In the genomic region with DNA sequence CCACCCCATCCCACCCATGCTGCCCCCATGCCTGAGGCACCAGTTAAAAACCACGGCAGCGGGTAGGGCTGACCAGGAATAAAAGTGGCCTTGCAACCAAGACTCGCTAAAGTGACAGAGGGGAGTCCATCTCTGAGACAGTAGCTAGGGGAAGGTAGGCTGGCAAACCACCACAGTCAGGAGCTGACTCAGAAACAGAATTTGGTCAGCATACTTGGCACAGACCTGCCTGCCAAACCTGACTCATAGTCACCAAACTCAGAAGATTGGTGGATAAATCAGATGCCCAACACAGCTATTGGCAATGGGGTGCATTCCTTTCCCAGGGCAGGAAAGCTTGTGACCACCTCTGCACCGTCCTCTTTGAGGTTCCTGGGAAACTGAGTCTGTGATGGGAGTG, we compare ENCODE assay signal across 13 cellular contexts.
DNase-seq lines count a peak whose midpoint lies in the region; ATAC-seq, FAIRE-seq and TF ChIP-seq lines count a peak whose summit lies in the region.
"Had no signal": no experiment of that assay in that cellular context is flagged by ENCODE, and none has a peak within 500 bp of the region (broad histone marks: within the 10 kb centered on the region; RNA-seq: fewer than 3 reads in every experiment).

No MANE protein-coding gene starts in this region.

- no peaks in the 10 kb centered on the region for H3K9me3 Mint-ChIP-seq in type B pancreatic cell
- H3K9me3 Mint-ChIP-seq: activated naive CD8-positive, alpha-beta T cell treated with anti-CD3 and anti-CD28 coated beads, Interleukin-2, amount 10 ng/mL, durations not matched to agents 7 days and 5 days had no signal

- FAIRE-seq in RCC 7860 (lab: Jason Lieb, UNC) (peak; percentile 87), urothelium cell line (lab: Jason Lieb, UNC) (no peak)

- no peaks in the 10 kb centered on the region for H3K36me3 Mint-ChIP-seq in type B pancreatic cell
- H3K36me3 Mint-ChIP-seq: activated naive CD8-positive, alpha-beta T cell treated with anti-CD3 and anti-CD28 coated beads, Interleukin-2, amount 10 ng/mL, durations not matched to agents 7 days and 5 days; CD4-positive, CD25-positive, alpha-beta regulatory T cell had no signal

- H3K36me3 ChIP-seq in H7 (replicated peaks; ENCODE audit: control insufficient read depth, insufficient read depth, low read length) = no peaks in the 10 kb centered on the region
- H3K36me3 ChIP-seq: gastroesophageal sphincter had no signal

- peaks cover 3% of the 10 kb centered on the region for H3K27me3 Mint-ChIP-seq in type B pancreatic cell
- H3K27me3 Mint-ChIP-seq: CD4-positive, CD25-positive, alpha-beta regulatory T cell had no signal

- no peak overlapping the region for H3K27ac Mint-ChIP-seq in type B pancreatic cell
- H3K27ac Mint-ChIP-seq: activated naive CD8-positive, alpha-beta T cell treated with anti-CD3 and anti-CD28 coated beads, Interleukin-2, amount 10 ng/mL, durations not matched to agents 7 days and 5 days; CD4-positive, CD25-positive, alpha-beta regulatory T cell; nephron progenitor cell had no signal

- H3K4me3 ChIP-seq in H7 (ENCODE audit: insufficient read depth, low read depth, low read length) = no peak overlapping the region
- H3K4me3 ChIP-seq: gastroesophageal sphincter had no signal

- H3K4me1 Mint-ChIP-seq in type B pancreatic cell (ENCODE audit: unreplicated experiment) = peaks cover 34% of the 10 kb centered on the region
- H3K4me1 Mint-ChIP-seq: CD4-positive, CD25-positive, alpha-beta regulatory T cell had no signal

- no peak for ATAC-seq in HG02571 (IDR thresholded peaks at IDR 0.05; ENCODE audit: unreplicated experiment)
- ATAC-seq: gastroesophageal sphincter had no signal

- peaks cover 4% of the 10 kb centered on the region; the same call in 1 of the 2 replicates for H3K27me3 ChIP-seq in H7 (ENCODE audit: control insufficient read depth, insufficient read depth, low read length)
- H3K27me3 ChIP-seq: gastroesophageal sphincter had no signal

- no peak overlapping the region for H3K4me3 Mint-ChIP-seq in type B pancreatic cell
- H3K4me3 Mint-ChIP-seq: activated naive CD8-positive, alpha-beta T cell treated with anti-CD3 and anti-CD28 coated beads, Interleukin-2, amount 10 ng/mL, durations not matched to agents 7 days and 5 days; CD4-positive, CD25-positive, alpha-beta regulatory T cell; nephron progenitor cell had no signal

- TF ChIP-seq CTCF in type B pancreatic cell (conservative IDR thresholded peaks at IDR 0.05) = no peak

- DNase-seq in stimulated activated CD4-positive, alpha-beta T cell treated with anti-CD3 and anti-CD28 coated beads, Interleukin-1b, Interleukin-23, amount 100 ng/mL, for 48 hours = peak; percentile 33
- DNase-seq in stimulated activated CD4-positive, alpha-beta T cell treated with anti-CD3 and anti-CD28 coated beads, Interleukin-12 subunit alpha, Interleukin-12 subunit beta, amount 100 ng/mL, for 4 hours = no peak
- peak; percentile 55 for DNase-seq in RCC 7860 (ENCODE audit: low spot score)
- DNase-seq in fibroblast of gingiva (ENCODE audit: low read depth) = peak; percentile 50
- peak; percentile 55 for DNase-seq in urothelium cell line (ENCODE audit: low spot score)
- DNase-seq in H7 = no peak
- DNase-seq in type B pancreatic cell (ENCODE audit: extremely low spot score, unreplicated experiment) = no peak
- DNase-seq: activated naive CD8-positive, alpha-beta T cell treated with anti-CD3 and anti-CD28 coated beads, Interleukin-2, amount 10 ng/mL, durations not matched to agents 7 days and 5 days; NCI-H1436; nephron progenitor cell had no signal

Comparison
In these comparisons a context has a peak if more than half of its experiments do, and no peak if none do; other contexts are left out.
1. DNase-seq: peak in stimulated activated CD4-positive, alpha-beta T cell treated with anti-CD3 and anti-CD28 coated beads, Interleukin-1b, Interleukin-23, amount 100 ng/mL, for 48 hours (single experiment), RCC 7860 (single experiment), fibroblast of gingiva (single experiment) and urothelium cell line (single experiment); none in stimulated activated CD4-positive, alpha-beta T cell treated with anti-CD3 and anti-CD28 coated beads, Interleukin-12 subunit alpha, Interleukin-12 subunit beta, amount 100 ng/mL, for 4 hours (single experiment), H7 (single experiment) and type B pancreatic cell (single experiment).